ENCODE assay signal across 20 cellular contexts in genomic region chr3:4138784-4139431, GRCh38.
"Had no signal": no experiment of that assay in that cellular context is flagged by ENCODE, and none has a peak within 500 bp of the region (broad histone marks: within the 10 kb centered on the region; RNA-seq: fewer than 3 reads in every experiment).

No MANE protein-coding gene starts in this region.

- H3K4me3 Mint-ChIP-seq: activated naive CD8-positive, alpha-beta T cell; central memory CD8-positive, alpha-beta T cell; nephron had no signal

- H3K36me3 ChIP-seq: gastroesophageal sphincter, spleen, tibial nerve had no signal

- DNase-seq: activated CD4-positive, alpha-beta T cell treated with anti-CD3 and anti-CD28 coated beads for 4 hours; activated CD4-positive, alpha-beta T cell treated with anti-CD3 and anti-CD28 coated beads, Interleukin-2, amount 50 U/mL, for 48 hours; activated CD8-positive, alpha-beta memory T cell treated with anti-CD3 and anti-CD28 coated beads for 24 hours; activated effector memory CD4-positive, alpha-beta T cell treated with Interleukin-2 at 50 U/mL for 16 hours; activated naive CD4-positive, alpha-beta T cell treated with Interleukin-2 at 50 U/mL for 16 hours; anterior cingulate cortex; dermis blood vessel endothelial cell; effector CD8-positive, alpha-beta T cell; islet precursor cell; left ventricle myocardium superior; posterior cingulate gyrus; right cardiac atrium; spleen; stimulated activated naive CD4-positive, alpha-beta T cell treated with Interleukin-2 at 50 U/mL for 16 hours had no signal

- H3K4me1 Mint-ChIP-seq: central memory CD8-positive, alpha-beta T cell; nephron had no signal

- H3K27ac Mint-ChIP-seq: activated naive CD8-positive, alpha-beta T cell; nephron had no signal

- H3K4me3 ChIP-seq: gastroesophageal sphincter, hepatocyte, spleen, tibial nerve had no signal

- H3K27me3 ChIP-seq: gastroesophageal sphincter, hepatocyte, spleen, tibial nerve had no signal

- H3K27ac ChIP-seq: gastroesophageal sphincter, spleen, tibial nerve had no signal

- H3K9me3 ChIP-seq: gastroesophageal sphincter, tibial nerve had no signal

- H3K27me3 Mint-ChIP-seq: activated naive CD8-positive, alpha-beta T cell; central memory CD8-positive, alpha-beta T cell had no signal

- ATAC-seq: gastroesophageal sphincter, left ventricle myocardium superior, right cardiac atrium had no signal

- H3K4me1 ChIP-seq: gastroesophageal sphincter, spleen, tibial nerve had no signal
